15 cellular contexts compared by ENCODE assay signal in genomic region chr12:111173391-111174282, GRCh38.
DNase-seq lines count a peak whose midpoint lies in the region; FAIRE-seq and TF ChIP-seq lines count a peak whose summit lies in the region.
"Had no signal": no experiment of that assay in that cellular context is flagged by ENCODE, and none has a peak within 500 bp of the region (broad histone marks: within the 10 kb centered on the region; RNA-seq: fewer than 3 reads in every experiment).

No MANE protein-coding gene starts in this region.

- FAIRE-seq in bronchial epithelial cell (lab: Jason Lieb, UNC) = peak; percentile 55
- FAIRE-seq in GM12892 (lab: Jason Lieb, UNC) = no peak

- no peaks in the 10 kb centered on the region for H3K27me3 Mint-ChIP-seq in progenitor cell of endocrine pancreas

- DNase-seq in NOMO-1 treated with DMSO at 0.1 percent for 48 hours (lab: John Stamatoyannopoulos, UW; ENCODE audit: unreplicated experiment) (peak; percentile 18), NOMO-1 (lab: John Stamatoyannopoulos, UW; ENCODE audit: unreplicated experiment in 2 of 2) (no peak), NB4 (ENCODE audit: low read depth) (peak; percentile 51), bronchial epithelial cell (ENCODE audit: low read depth) (peak; percentile 7), progenitor cell of endocrine pancreas (ENCODE audit: low spot score, unreplicated experiment) (no peak), NCI-H187 (lab: John Stamatoyannopoulos, UW) (no peak), GM12892 (ENCODE audit: insufficient read length) (no peak)
- DNase-seq in activated CD4-positive, alpha-beta T cell treated with anti-CD3 and anti-CD28 coated beads, Interleukin-2, amount 50 U/mL, for 48 hours = no peak
- DNase-seq: 8988T, DMS 273 treated with DMSO at 0.1 percent for 48 hours, HFFc6, NCI-H1417 treated with DMSO at 0.1 percent for 48 hours, NCI-H2029, NCI-H2171, SHP77 treated with DMSO at 0.1 percent for 48 hours had no signal

- H3K9me3 Mint-ChIP-seq in progenitor cell of endocrine pancreas (ENCODE audit: low read depth) = no peaks in the 10 kb centered on the region
- H3K9me3 Mint-ChIP-seq: HFFc6 had no signal

- no peaks in the 10 kb centered on the region for H3K36me3 ChIP-seq in bronchial epithelial cell (ENCODE audit: control insufficient read depth, insufficient read depth, low read length)

- H3K4me3 ChIP-seq in NB4 (ENCODE audit: low read depth, low read length) (no peak overlapping the region), bronchial epithelial cell (ENCODE audit: low read depth, low read length) (no peak overlapping the region)

- H3K27ac Mint-ChIP-seq in progenitor cell of endocrine pancreas = peak overlapping the region; percentile 3
- H3K27ac Mint-ChIP-seq: HFFc6 had no signal

- H3K36me3 Mint-ChIP-seq in progenitor cell of endocrine pancreas (ENCODE audit: insufficient read depth) = peaks cover 2% of the 10 kb centered on the region

- H3K4me3 Mint-ChIP-seq in progenitor cell of endocrine pancreas (ENCODE audit: low read depth) = no peak overlapping the region
- H3K4me3 Mint-ChIP-seq: HFFc6 had no signal

- H3K4me1 Mint-ChIP-seq in progenitor cell of endocrine pancreas (ENCODE audit: low read depth) = peaks cover 20% of the 10 kb centered on the region

- TF ChIP-seq POLR2A in NB4 (IDR thresholded peaks at IDR 0.05; ENCODE audit: extremely low read depth, insufficient read length) = no peak
- no peak for TF ChIP-seq POLR2A in GM12892 (IDR thresholded peaks at IDR 0.05; ENCODE audit: low read depth, low read length)

- H3K27me3 ChIP-seq in bronchial epithelial cell (ENCODE audit: control insufficient read depth, insufficient read depth, low read length) = no peaks in the 10 kb centered on the region

- TF ChIP-seq CTCF in NB4 (IDR thresholded peaks at IDR 0.05; ENCODE audit: low read depth, low read length) (no peak), bronchial epithelial cell (IDR thresholded peaks at IDR 0.05; ENCODE audit: insufficient read depth, low read length, severe bottlenecking) (no peak), progenitor cell of endocrine pancreas (IDR thresholded peaks at IDR 0.05; ENCODE audit: unreplicated experiment) (no peak)

Comparison
In these comparisons a context has a peak if more than half of its experiments do, and no peak if none do; other contexts are left out.
1. DNase-seq: peak in NOMO-1 treated with DMSO at 0.1 percent for 48 hours (single experiment), NB4 (single experiment) and bronchial epithelial cell (single experiment); none in NOMO-1 (0 of 2), progenitor cell of endocrine pancreas (single experiment), activated CD4-positive, alpha-beta T cell treated with anti-CD3 and anti-CD28 coated beads, Interleukin-2, amount 50 U/mL, for 48 hours (0 of 2), NCI-H187 (0 of 2) and GM12892 (single experiment).